32 cellular contexts compared by ENCODE assay signal in the genomic region with DNA sequence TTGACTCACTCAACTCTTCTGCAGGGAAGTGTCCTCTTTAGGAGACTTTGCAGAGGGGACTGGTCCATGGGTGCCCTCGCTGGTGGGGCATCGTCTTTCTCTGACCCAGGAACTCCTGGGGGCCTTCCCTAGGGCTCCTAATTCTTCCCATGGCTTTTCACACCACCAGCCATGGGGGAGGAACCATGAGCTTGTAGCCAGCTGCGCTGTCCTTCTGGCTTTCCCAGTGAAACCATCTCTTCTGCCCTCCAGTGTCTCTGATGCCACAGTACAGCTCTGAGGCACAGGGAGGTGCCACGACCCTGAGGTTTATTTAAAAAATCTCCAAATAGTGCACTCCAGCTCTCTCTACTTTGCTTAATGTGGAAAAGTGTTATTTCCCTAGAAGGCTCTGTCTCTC.
DNase-seq lines count a peak whose midpoint lies in the region; ATAC-seq, FAIRE-seq and TF ChIP-seq lines count a peak whose summit lies in the region.
"Had no signal": no experiment of that assay in that cellular context is flagged by ENCODE, and none has a peak within 500 bp of the region (broad histone marks: within the 10 kb centered on the region; RNA-seq: fewer than 3 reads in every experiment).

No MANE protein-coding gene starts in this region.

- no peak overlapping the region for H2AK5ac ChIP-seq in H1 (ENCODE audit: low read depth, low read length)
- no peak overlapping the region for H2AK5ac ChIP-seq in mesendoderm (ENCODE audit: low read length)

- no peak overlapping the region for H3K14ac ChIP-seq in H1 (ENCODE audit: insufficient read length)

- no peak for TF ChIP-seq CTCF in GM13976 (IDR thresholded peaks at IDR 0.05; ENCODE audit: borderline replicate concordance, control extremely low read depth, extremely low read depth, insufficient read depth, missing control alignments)
- peak; percentile 8 to 32 (median 26); a peak in 4 of 6 replicates for TF ChIP-seq CTCF in HCT116 (IDR thresholded peaks at IDR 0.05 in 2 of 3, conservative IDR thresholded peaks at IDR 0.05 in 1 of 3; ENCODE audit: borderline replicate concordance in 1 of 3, insufficient read depth in 1 of 3, low read depth in 2 of 3, low read length in 2 of 3)
- peak in 2 of 3 experiments; percentile 23; a peak in 2 of 4 replicates for TF ChIP-seq CTCF in H1 (IDR thresholded peaks at IDR 0.05; ENCODE audit: control extremely low read depth in 1 of 3, insufficient read depth in 1 of 3, low read depth in 1 of 3, low read length in 3 of 3)
- TF ChIP-seq CTCF in body of pancreas (IDR thresholded peaks at IDR 0.05) = no peak

- in situ Hi-C loops in GM13976 (cut with MboI; ENCODE audit: low sequenced_read_pairs, unreplicated experiment) = no loop called here

- no peak overlapping the region for H3K4me2 ChIP-seq in HCT116 (ENCODE audit: low read length)
- no peak overlapping the region for H3K4me2 ChIP-seq in H1 (ENCODE audit: insufficient read depth in 1 of 2, low read depth in 2 of 2, low read length in 2 of 2)
- H3K4me2 ChIP-seq in mesendoderm (ENCODE audit: low read length) = no peak overlapping the region
- H3K4me2 ChIP-seq: BLaER1 treated with 17β-estradiol and CSF1 and Interleukin-3, amounts not matched to agents 10 nM and 100 nM; PC-9; SK-N-SH; smooth muscle cell had no signal

- no TSS peak for BruUV-seq in HCT116 (replicated peaks; lab: Mats Ljungman, UMichigan)

- RAD21 ChIA-PET in HCT116 (lab: Charles Lee; ENCODE audit: low non-redundant PET in 1 of 2, low total read pairs in 2 of 2, uncharacterized antibody in 2 of 2, unreplicated experiment in 2 of 2) = no interaction called here

- H3K9ac ChIP-seq in HCT116 (ENCODE audit: low read length) = no peak overlapping the region
- no peak overlapping the region for H3K9ac ChIP-seq in H1 (replicated peaks in 1 of 4; ENCODE audit: extremely low read depth in 1 of 4, low read depth in 3 of 4, low read length in 3 of 4)
- H3K9ac ChIP-seq in mesendoderm (ENCODE audit: low read length) = no peak overlapping the region
- H3K9ac ChIP-seq: BLaER1 treated with 17β-estradiol and CSF1 and Interleukin-3, amounts not matched to agents 10 nM and 100 nM; SK-N-SH had no signal

- no peak overlapping the region for H3K4me3 Mint-ChIP-seq in activated T-cell treated with anti-CD3 and anti-CD28 coated beads, Interleukin-2, amount 50 U/mL, for 4 hours
- H3K4me3 Mint-ChIP-seq: activated CD4-positive, alpha-beta memory T cell treated with anti-CD3 and anti-CD28 coated beads, Interleukin-2, amount 10 ng/mL, durations not matched to agents 7 days and 5 days; nephron had no signal

- no peak overlapping the region for H4K91ac ChIP-seq in H1 (replicated peaks; ENCODE audit: insufficient read length, low read length)

- H2AFZ ChIP-seq in HCT116 (ENCODE audit: low read depth, low read length, poor library complexity, severe bottlenecking) (no peak overlapping the region), H1 (ENCODE audit: low read length) (no peak overlapping the region)
- H2AFZ ChIP-seq: PC-9 had no signal

- TF ChIP-seq EP300 in H1 (IDR thresholded peaks at IDR 0.05; ENCODE audit: borderline replicate concordance in 1 of 2, low read depth in 2 of 2, low read length in 2 of 2) = no peak

- DNase-seq in GM13976 (ENCODE audit: low spot score) = peak; percentile 7
- no peak for DNase-seq in HCT116 (ENCODE audit: low read depth, low spot score)
- peak in 1 of 2 experiments; percentile 44 for DNase-seq in H1 (ENCODE audit: low read depth in 1 of 2, low spot score in 2 of 2)
- peak; percentile 46 for DNase-seq in mesendoderm
- DNase-seq in AG08395 (ENCODE audit: low spot score) = no peak
- DNase-seq in body of pancreas = no peak
- no peak for DNase-seq in activated T-cell treated with anti-CD3 and anti-CD28 coated beads, Interleukin-2, amount 50 U/mL, for 4 hours
- DNase-seq in NCI-H2107 treated with DMSO at 0.1 percent for 48 hours (lab: John Stamatoyannopoulos, UW; ENCODE audit: unreplicated experiment) = no peak
- DNase-seq: activated CD4-positive, alpha-beta T cell treated with anti-CD3 and anti-CD28 coated beads for 1 hour; amygdala; colonic mucosa; foreskin fibroblast; heart left ventricle; kidney glomerular epithelial cell; lower lobe of right lung; mucosa of descending colon; NCI-H1694; NCI-H2171; NK-92 treated with Interleukin-12 subunit alpha and Interleukin-12 subunit beta, amount 100 ng/mL, for 24 hours; ovary; PC-9; SK-N-SH; stimulated activated naive CD8-positive, alpha-beta T cell treated with anti-CD3 and anti-CD28 coated beads, Interleukin-15, Interleukin-2, amounts not matched to agents 100 U/mL and 50 U/mL, for 24 hours; T-helper 2 cell had no signal

- TF ChIP-seq POLR2A in HCT116 (IDR thresholded peaks at IDR 0.05; ENCODE audit: borderline replicate concordance, extremely low read depth, insufficient read depth, insufficient read length) (no peak), H1 (IDR thresholded peaks at IDR 0.05; ENCODE audit: control extremely low read depth in 1 of 2, low read depth in 2 of 2, low read length in 2 of 2) (no peak), body of pancreas (IDR thresholded peaks at IDR 0.05) (no peak)

- no peaks in the 10 kb centered on the region for H3K36me3 Mint-ChIP-seq in activated T-cell treated with anti-CD3 and anti-CD28 coated beads, Interleukin-2, amount 50 U/mL, for 4 hours (ENCODE audit: insufficient read depth)
- H3K36me3 Mint-ChIP-seq: activated naive CD4-positive, alpha-beta T cell treated with anti-CD3 and anti-CD28 coated beads, Interleukin-2, amount 50 U/mL, for 72 hours had no signal

- no peak overlapping the region for H2BK12ac ChIP-seq in H1 (ENCODE audit: low read depth, low read length)

- H3K9me2 ChIP-seq in HCT116 (ENCODE audit: insufficient read depth) = no peaks in the 10 kb centered on the region
- H3K9me2 ChIP-seq: SK-N-SH had no signal

- TF ChIP-seq RAD21 in HCT116 (IDR thresholded peaks at IDR 0.05; ENCODE audit: low read depth) (peak; percentile 30), H1 (IDR thresholded peaks at IDR 0.05 in 1 of 2, conservative IDR thresholded peaks at IDR 0.05 in 1 of 2; ENCODE audit: low read depth in 2 of 2, low read length in 2 of 2) (peak; percentile 24 to 48; a peak in 3 of 4 replicates)

- H3K56ac ChIP-seq in H1 (replicated peaks; ENCODE audit: insufficient read length, low read depth, low read length) (no peak overlapping the region), mesendoderm (ENCODE audit: low read length) (no peak overlapping the region)

- intact Hi-C loops in HCT116 (cut with micrococcal nuclease) = loop anchor here (2.0 kb wide), 1 partner anchor 42 kb away; no protein-coding TSS in a partner anchor
- intact Hi-C loops in body of pancreas (cut with DNase I) = no loop called here

- no peak overlapping the region for H2BK20ac ChIP-seq in H1 (ENCODE audit: low read length)

- H2BK5ac ChIP-seq in H1 (ENCODE audit: low read depth, low read length) (no peak overlapping the region), mesendoderm (ENCODE audit: low read length) (no peak overlapping the region)

- H3K4me1 ChIP-seq in HCT116 (ENCODE audit: control insufficient read depth in 1 of 2, insufficient read depth in 2 of 2, low read length in 2 of 2) (peaks cover 12 to 14% of the 10 kb centered on the region in 2 experiments), H1 (replicated peaks in 1 of 4; ENCODE audit: control insufficient read depth in 3 of 4, insufficient read depth in 4 of 4, low read length in 3 of 4) (peaks cover 0 to 5% (median under 1%) of the 10 kb centered on the region in 4 experiments; a peak in 3 of 7 replicates), mesendoderm (ENCODE audit: control insufficient read depth, low read depth, low read length) (peaks cover 2% of the 10 kb centered on the region), body of pancreas (no peaks in the 10 kb centered on the region)
- H3K4me1 ChIP-seq: colonic mucosa, esophagus muscularis mucosa, lower lobe of right lung had no signal

- CTCF ChIA-PET in HCT116 (lab: Charles Lee) = interaction anchor here (0.7 to 0.8 kb wide), 2 partner anchors 39 to 297 kb away, joined by 3 read pairs; no protein-coding TSS in a partner anchor
- CTCF ChIA-PET in H1 (lab: Charles Lee; ENCODE audit: partially characterized antibody) = interaction anchor here (0.5 to 8.5 kb wide), 13 partner anchors 9 to 189 kb away, joined by 3 to 44 read pairs (median 4); no protein-coding TSS in a partner anchor

- no peaks in the 10 kb centered on the region for H3K4me1 Mint-ChIP-seq in activated T-cell treated with anti-CD3 and anti-CD28 coated beads, Interleukin-2, amount 50 U/mL, for 4 hours (ENCODE audit: low read depth)
- H3K4me1 Mint-ChIP-seq: nephron had no signal

- no peaks in the 10 kb centered on the region for H3K9me3 Mint-ChIP-seq in activated T-cell treated with anti-CD3 and anti-CD28 coated beads, Interleukin-2, amount 50 U/mL, for 4 hours
- H3K9me3 Mint-ChIP-seq: activated CD4-positive, alpha-beta memory T cell treated with anti-CD3 and anti-CD28 coated beads, Interleukin-2, amount 10 ng/mL, durations not matched to agents 7 days and 5 days; activated naive CD4-positive, alpha-beta T cell treated with anti-CD3 and anti-CD28 coated beads, Interleukin-2, amount 50 U/mL, for 72 hours; nephron had no signal

- FAIRE-seq in H1 (lab: Jason Lieb, UNC) = no peak
- FAIRE-seq: G401.6 had no signal

- H3K27ac ChIP-seq in HCT116 (ENCODE audit: low read depth, low read length) (no peak overlapping the region), H1 (ENCODE audit: low read depth, low read length) (no peak overlapping the region), mesendoderm (ENCODE audit: low read depth, low read length) (no peak overlapping the region), body of pancreas (no peak overlapping the region)
- H3K27ac ChIP-seq: BLaER1 treated with 17β-estradiol and CSF1 and Interleukin-3, amounts not matched to agents 10 nM and 100 nM; colonic mucosa; esophagus muscularis mucosa; heart left ventricle; lower lobe of right lung; ovary; PC-9 had no signal

- no peak overlapping the region for H3K18ac ChIP-seq in H1 (ENCODE audit: extremely low read depth, low read length)
- H3K18ac ChIP-seq in mesendoderm (ENCODE audit: low read length) = no peak overlapping the region

- no peak overlapping the region for H2BK120ac ChIP-seq in H1 (replicated peaks; ENCODE audit: low read depth, low read length)
- no peak overlapping the region for H2BK120ac ChIP-seq in mesendoderm (ENCODE audit: low read depth, low read length)

- no peaks in the 10 kb centered on the region for H3K79me1 ChIP-seq in H1 (ENCODE audit: low read depth, low read length)
- no peaks in the 10 kb centered on the region for H3K79me1 ChIP-seq in mesendoderm (ENCODE audit: low read length)

- H4K5ac ChIP-seq in H1 (ENCODE audit: insufficient read length, low read depth, low read length) = no peak overlapping the region
- H4K5ac ChIP-seq in mesendoderm (ENCODE audit: low read length) = no peak overlapping the region

- no peaks in the 10 kb centered on the region for H3K36me3 ChIP-seq in HCT116 (ENCODE audit: control insufficient read depth in 1 of 2, insufficient read depth in 2 of 2, low read length in 2 of 2)
- H3K36me3 ChIP-seq in H1 (ENCODE audit: control insufficient read depth in 2 of 4, insufficient read depth in 4 of 4, low read length in 3 of 4) = no peaks in the 10 kb centered on the region; a peak in 2 of 8 replicates
- H3K36me3 ChIP-seq in mesendoderm (ENCODE audit: control insufficient read depth, insufficient read depth, low read length) = no peaks in the 10 kb centered on the region
- peaks cover 0 to 2% of the 10 kb centered on the region in 2 donors for H3K36me3 ChIP-seq in body of pancreas (replicated peaks in 1 of 2; ENCODE audit: insufficient read depth in 1 of 2, low read depth in 2 of 2)
- H3K36me3 ChIP-seq: colonic mucosa, ovary had no signal

- no peak overlapping the region for H3K4me3 ChIP-seq in HCT116 (replicated peaks in 1 of 2; ENCODE audit: low read depth in 1 of 2, low read length in 2 of 2)
- no peak overlapping the region for H3K4me3 ChIP-seq in H1 (ENCODE audit: extremely low read depth in 1 of 4, insufficient read depth in 2 of 4, low read depth in 3 of 4, low read length in 4 of 4)
- no peak overlapping the region for H3K4me3 ChIP-seq in mesendoderm (ENCODE audit: low read length)
- no peak overlapping the region for H3K4me3 ChIP-seq in body of pancreas
- H3K4me3 ChIP-seq: BLaER1 treated with 17β-estradiol and CSF1 and Interleukin-3, amounts not matched to agents 10 nM and 100 nM; colonic mucosa; esophagus muscularis mucosa; heart left ventricle; lower lobe of right lung; mucosa of descending colon; ovary; PC-9; smooth muscle cell had no signal

- H3K23ac ChIP-seq in H1 (ENCODE audit: insufficient read length) (no peak overlapping the region), mesendoderm (ENCODE audit: low read length) (no peak overlapping the region)

- no peak overlapping the region for H4K8ac ChIP-seq in H1 (ENCODE audit: extremely low read depth, insufficient read depth, low read length)
- H4K8ac ChIP-seq in mesendoderm (ENCODE audit: low read depth, low read length) = no peak overlapping the region

- 78% methylated on average over 4 of the region's 4 CpGs; no CpG with 5 or more reads in 1 of the 2 experiments for WGBS in H1 (ENCODE audit: extremely low coverage in 1 of 2, insufficient coverage in 1 of 2, insufficient read length in 1 of 2, insufficient replicate concordance in 2 of 2, low coverage in 1 of 2, low lambda C conversion rate in 2 of 2, missing lambda C conversion rate in 1 of 2), 2 experiments
- WGBS in mesendoderm (ENCODE audit: extremely low coverage, insufficient coverage, low lambda C conversion rate) = no CpG with 5 or more reads among the region's 4 CpGs
- 59 to 73% methylated on average over 4 of the region's 4 CpGs for WGBS in body of pancreas, 2 donors

- H3K27me3 Mint-ChIP-seq in activated T-cell treated with anti-CD3 and anti-CD28 coated beads, Interleukin-2, amount 50 U/mL, for 4 hours (ENCODE audit: low read depth) = no peaks in the 10 kb centered on the region
- H3K27me3 Mint-ChIP-seq: activated CD4-positive, alpha-beta memory T cell treated with anti-CD3 and anti-CD28 coated beads, Interleukin-2, amount 10 ng/mL, durations not matched to agents 7 days and 5 days had no signal

- H3K4ac ChIP-seq in H1 (replicated peaks; ENCODE audit: insufficient read length, low read depth, low read length) (no peak overlapping the region), mesendoderm (ENCODE audit: low read depth, low read length) (no peak overlapping the region)

- ATAC-seq in HCT116 (peak; percentile 65), body of pancreas (no peak)
- ATAC-seq in activated T-cell treated with anti-CD3 and anti-CD28 coated beads, Interleukin-2, amount 50 U/mL, for 4 hours = no peak
- ATAC-seq: activated naive CD4-positive, alpha-beta T cell treated with anti-CD3 and anti-CD28 coated beads, Interleukin-2, amount 50 U/mL, for 72 hours; heart left ventricle; lower lobe of right lung; mucosa of descending colon; Right ventricle myocardium inferior; stimulated activated naive CD8-positive, alpha-beta T cell treated with anti-CD3 and anti-CD28 coated beads, Interleukin-15, Interleukin-2, amounts not matched to agents 100 U/mL and 50 U/mL, for 24 hours had no signal

- H3K27me3 ChIP-seq in HCT116 (ENCODE audit: insufficient read depth, low read length) (no peaks in the 10 kb centered on the region), H1 (replicated peaks in 1 of 4; ENCODE audit: control insufficient read depth in 3 of 4, extremely low read depth in 1 of 4, insufficient read depth in 3 of 4, low read length in 3 of 4) (no peaks in the 10 kb centered on the region), mesendoderm (ENCODE audit: insufficient read depth, low read length, poor library complexity) (no peaks in the 10 kb centered on the region), body of pancreas (no peaks in the 10 kb centered on the region)
- H3K27me3 ChIP-seq: BLaER1 treated with 17β-estradiol and CSF1 and Interleukin-3, amounts not matched to agents 10 nM and 100 nM; colonic mucosa; heart left ventricle; ovary had no signal

- H3K9me3 ChIP-seq in HCT116 (ENCODE audit: control insufficient read depth in 1 of 2, insufficient read depth in 1 of 2, low read depth in 1 of 2, low read length in 2 of 2) (no peaks in the 10 kb centered on the region), H1 (ENCODE audit: insufficient read depth in 2 of 2, low read depth in 1 of 2, low read length in 1 of 2) (no peaks in the 10 kb centered on the region), body of pancreas (no peaks in the 10 kb centered on the region)
- H3K9me3 ChIP-seq: BLaER1 treated with 17β-estradiol and CSF1 and Interleukin-3, amounts not matched to agents 10 nM and 100 nM; colonic mucosa; esophagus muscularis mucosa; heart left ventricle; lower lobe of right lung; mucosa of descending colon; ovary; SK-N-SH had no signal

- no peak overlapping the region for H2BK15ac ChIP-seq in H1 (ENCODE audit: low read length)
- no peak overlapping the region for H2BK15ac ChIP-seq in mesendoderm (replicated peaks; ENCODE audit: low read depth)

- H3K79me2 ChIP-seq in HCT116 (ENCODE audit: insufficient read depth, low read length) = no peaks in the 10 kb centered on the region
- no peaks in the 10 kb centered on the region for H3K79me2 ChIP-seq in H1 (ENCODE audit: control insufficient read depth in 1 of 2, insufficient read depth in 2 of 2, low read length in 2 of 2)
- no peaks in the 10 kb centered on the region for H3K79me2 ChIP-seq in mesendoderm (ENCODE audit: control insufficient read depth, insufficient read depth, low read length)

- H4K20me1 ChIP-seq in HCT116 (ENCODE audit: insufficient read depth) (no peaks in the 10 kb centered on the region), H1 (replicated peaks in 1 of 2; ENCODE audit: control insufficient read depth in 1 of 2, insufficient read depth in 2 of 2, low read length in 2 of 2) (no peaks in the 10 kb centered on the region)

- POLR2A ChIA-PET in HCT116 (lab: Charles Lee) = no interaction called here
- POLR2A ChIA-PET in H1 (lab: Charles Lee; ENCODE audit: partially characterized antibody) = interaction anchor here (0.9 kb wide), 1 partner anchor 14 kb away, joined by 3 read pairs; no protein-coding TSS in a partner anchor

- H3K23me2 ChIP-seq in H1 (ENCODE audit: low read depth, low read length) = no peaks in the 10 kb centered on the region

Comparison
In these comparisons a context has a peak if more than half of its experiments do, and no peak if none do; other contexts are left out.
1. DNase-seq: peak in GM13976 (single experiment) and mesendoderm (single experiment); none in HCT116 (single experiment), AG08395 (single experiment), body of pancreas (0 of 4), activated T-cell treated with anti-CD3 and anti-CD28 coated beads, Interleukin-2, amount 50 U/mL, for 4 hours (single experiment) and NCI-H2107 treated with DMSO at 0.1 percent for 48 hours (single experiment).
2. CTCF ChIP-seq: peak in HCT116 (3 of 3) and H1 (2 of 3); none in GM13976 (single experiment) and body of pancreas (0 of 7).